Comparison of ENCODE assay signal across 9 cellular contexts in genomic region chr20:36237477-36237876, GRCh38. TPM values are rescaled to one million over a fixed set of nuclear protein-coding genes. Genes with fewer than 3 reads are reported as not detected.
DNase-seq lines count a peak whose midpoint lies in the region; ATAC-seq, FAIRE-seq and TF ChIP-seq lines count a peak whose summit lies in the region.
"Had no signal": no experiment of that assay in that cellular context is flagged by ENCODE, and none has a peak within 500 bp of the region (broad histone marks: within the 10 kb centered on the region; RNA-seq: fewer than 3 reads in every experiment).

No MANE protein-coding gene starts in this region.

- intact Hi-C loops in left ventricle myocardium inferior (cut with micrococcal nuclease) = no loop called here
- intact Hi-C loops in cardiac septum (cut with DNase I) = no loop called here
- intact Hi-C loops in GM12878 (cut with micrococcal nuclease; ENCODE audit: unreplicated experiment) = no loop called here
- intact Hi-C loops in uterus (cut with DNase I; ENCODE audit: low total_unique reads) = no loop called here
- intact Hi-C loops in pancreas (cut with DNase I) = no loop called here

- no peak for DNase-seq in left ventricle myocardium inferior
- no peak for DNase-seq in cardiac septum (ENCODE audit: low spot score)
- DNase-seq in GM12878 (ENCODE audit: low read depth, low spot score) = no peak
- DNase-seq in mesenchymal stem cell = no peak
- no peak for DNase-seq in uterus
- DNase-seq in pancreas = no peak
- DNase-seq in glomerular visceral epithelial cell (ENCODE audit: extremely low spot score) = no peak
- DNase-seq: activated CD8-positive, alpha-beta memory T cell treated with anti-CD3 and anti-CD28 coated beads for 24 hours had no signal

- peak overlapping the region; percentile 78 for H3K4me3 ChIP-seq in left ventricle myocardium inferior
- peak overlapping the region; percentile 91 for H3K4me3 ChIP-seq in GM12878
- H3K4me3 ChIP-seq in mesenchymal stem cell (ENCODE audit: insufficient read depth in 1 of 2, low read depth in 1 of 2, low read length in 2 of 2) = peak overlapping the region in 1 of 2 experiments; percentile 100
- H3K4me3 ChIP-seq in uterus = peak overlapping the region; percentile 73 to 81
- H3K4me3 ChIP-seq in pancreas = peak overlapping the region in 2 of 4 donors; percentile 64 to 76

- TF ChIP-seq CTCF in left ventricle myocardium inferior (IDR thresholded peaks at IDR 0.05; ENCODE audit: borderline replicate concordance) = no peak
- TF ChIP-seq CTCF in GM12878 (IDR thresholded peaks at IDR 0.05 in 2 of 3, conservative IDR thresholded peaks at IDR 0.05 in 1 of 3; ENCODE audit: control insufficient read depth in 2 of 3, extremely low read depth in 1 of 3, insufficient read depth in 1 of 3, low read depth in 3 of 3, low read length in 3 of 3) = no peak
- no peak for TF ChIP-seq CTCF in uterus (IDR thresholded peaks at IDR 0.05)
- no peak for TF ChIP-seq CTCF in pancreas (IDR thresholded peaks at IDR 0.05)

- TF ChIP-seq POLR2A in GM12878 (IDR thresholded peaks at IDR 0.05; ENCODE audit: low read depth, low read length) (no peak), uterus (IDR thresholded peaks at IDR 0.05) (no peak)

- H2BK5ac ChIP-seq in mesenchymal stem cell (ENCODE audit: low read depth, low read length, poor library complexity, severe bottlenecking) = no peak overlapping the region

- no peak for TF ChIP-seq RAD21 in GM12878 (IDR thresholded peaks at IDR 0.05; ENCODE audit: insufficient read depth, low read depth, low read length)

- ATAC-seq in GM12878 = no peak
- ATAC-seq in pancreas = no peak
- no peak for ATAC-seq in GM21423 (IDR thresholded peaks at IDR 0.05; ENCODE audit: unreplicated experiment)

- H3K27ac ChIP-seq in left ventricle myocardium inferior (replicated peaks) (no peak overlapping the region), GM12878 (ENCODE audit: control insufficient read depth, insufficient read depth) (no peak overlapping the region), mesenchymal stem cell (ENCODE audit: low read length, poor library complexity, severe bottlenecking) (no peak overlapping the region), uterus (no peak overlapping the region), pancreas (no peak overlapping the region)

- H3K79me1 ChIP-seq in mesenchymal stem cell (replicated peaks; ENCODE audit: low read length, poor library complexity, severe bottlenecking) = peaks cover 21% of the 10 kb centered on the region

- no TSS peak for BruUV-seq in GM12878 (replicated peaks; lab: Mats Ljungman, UMichigan)

- peaks cover 35% of the 10 kb centered on the region for H3K79me2 ChIP-seq in GM12878 (ENCODE audit: control insufficient read depth, insufficient read depth, low read length)

- SMC1A ChIA-PET in GM12878 (lab: Charles Lee; ENCODE audit: uncharacterized antibody, unreplicated experiment) = interaction anchor here (0.6 to 1.5 kb wide), 3 partner anchors 10 to 389 kb away, joined by 3 to 5 read pairs (median 4); no protein-coding TSS in a partner anchor

- in situ Hi-C loops in GM12878 (cut with MboI) = no loop called here

- H3K4me1 ChIP-seq in left ventricle myocardium inferior (peaks cover 37% of the 10 kb centered on the region), GM12878 (ENCODE audit: control insufficient read depth, insufficient read depth, low read length) (no peaks in the 10 kb centered on the region), mesenchymal stem cell (ENCODE audit: control insufficient read depth, insufficient read depth, low read depth, low read length) (peaks cover 8% of the 10 kb centered on the region), uterus (peaks cover 4 to 5% of the 10 kb centered on the region in 2 donors), pancreas (peaks cover 6 to 20% (median 15%) of the 10 kb centered on the region in 3 donors)

- H2AFZ ChIP-seq in GM12878 (ENCODE audit: control insufficient read depth, low read depth, low read length) (no peak overlapping the region), mesenchymal stem cell (ENCODE audit: low read depth, low read length) (no peak overlapping the region)

- H3K14ac ChIP-seq in mesenchymal stem cell (ENCODE audit: low read length in 2 of 2) = no peak overlapping the region

- H4K20me1 ChIP-seq in GM12878 (ENCODE audit: control insufficient read depth, insufficient read depth) = no peaks in the 10 kb centered on the region

- H3K9ac ChIP-seq in GM12878 (ENCODE audit: control insufficient read depth, insufficient read depth, low read length) = peak overlapping the region; percentile 91
- peak overlapping the region; percentile 100 for H3K9ac ChIP-seq in mesenchymal stem cell (ENCODE audit: low read length)

- H4K91ac ChIP-seq in mesenchymal stem cell (ENCODE audit: low read length) = no peak overlapping the region

- POLR2A ChIA-PET in GM12878 (lab: Charles Lee) = interaction anchor here (0.5 to 0.6 kb wide), 2 partner anchors 253 to 945 kb away, joined by 4 to 6 read pairs; no protein-coding TSS in a partner anchor

- H3K4ac ChIP-seq in mesenchymal stem cell (ENCODE audit: low read depth in 1 of 2, low read length in 2 of 2) = no peak overlapping the region

- 60% methylated on average over 5 of the region's 5 CpGs for WGBS in GM12878 (ENCODE audit: insufficient coverage, insufficient replicate concordance, low lambda C conversion rate, missing lambda C conversion rate)
- WGBS in mesenchymal stem cell = 77% methylated on average over 2 of the region's 5 CpGs
- WGBS in pancreas, 2 donors = 47 to 50% methylated on average over 5 of the region's 5 CpGs

- H3K9me3 ChIP-seq in left ventricle myocardium inferior (replicated peaks) (no peaks in the 10 kb centered on the region), GM12878 (replicated peaks; ENCODE audit: control insufficient read depth, insufficient read depth, low read length) (no peaks in the 10 kb centered on the region), mesenchymal stem cell (ENCODE audit: control insufficient read depth, low read length) (no peaks in the 10 kb centered on the region), uterus (no peaks in the 10 kb centered on the region), pancreas (no peaks in the 10 kb centered on the region)

- no peak for TF ChIP-seq EP300 in GM12878 (IDR thresholded peaks at IDR 0.05; ENCODE audit: borderline replicate concordance in 1 of 2, control insufficient read depth in 1 of 2, low read depth in 2 of 2, low read length in 2 of 2)

- peak overlapping the region; percentile 77 for H3K4me2 ChIP-seq in GM12878 (ENCODE audit: control insufficient read depth, insufficient read depth)
- peak overlapping the region; percentile 71 for H3K4me2 ChIP-seq in mesenchymal stem cell (ENCODE audit: low read length, poor library complexity, severe bottlenecking)

- no peak overlapping the region for H3K18ac ChIP-seq in mesenchymal stem cell (ENCODE audit: low read depth in 1 of 2, low read length in 2 of 2)

- no peak for FAIRE-seq in GM12878 (lab: Jason Lieb, UNC)
- no peak for FAIRE-seq in pancreas (lab: Jason Lieb, UNC)

- H2BK15ac ChIP-seq in mesenchymal stem cell (ENCODE audit: low read depth, poor library complexity, severe bottlenecking) = no peak overlapping the region

- peaks cover 27% of the 10 kb centered on the region for H3K36me3 ChIP-seq in left ventricle myocardium inferior
- peaks cover 4 to 16% of the 10 kb centered on the region in 2 experiments for H3K36me3 ChIP-seq in GM12878 (ENCODE audit: control insufficient read depth in 2 of 2, insufficient read depth in 2 of 2, low read length in 1 of 2)
- peaks cover 24 to 34% of the 10 kb centered on the region in 2 experiments for H3K36me3 ChIP-seq in mesenchymal stem cell (ENCODE audit: control insufficient read depth in 1 of 2, insufficient read depth in 2 of 2, low read depth in 1 of 2, low read length in 2 of 2)
- H3K36me3 ChIP-seq in uterus = no peaks in the 10 kb centered on the region
- H3K36me3 ChIP-seq in pancreas = peaks cover 0 to 18% (median 13%) of the 10 kb centered on the region in 3 donors

- RAD21 ChIA-PET in GM12878 (lab: Charles Lee; ENCODE audit: unreplicated experiment) = no interaction called here

- no peaks in the 10 kb centered on the region for H3K27me3 ChIP-seq in left ventricle myocardium inferior (ENCODE audit: low read depth)
- H3K27me3 ChIP-seq in GM12878 (replicated peaks in 1 of 2; ENCODE audit: control insufficient read depth in 2 of 2, insufficient read depth in 2 of 2, low read length in 1 of 2) = no peaks in the 10 kb centered on the region
- no peaks in the 10 kb centered on the region for H3K27me3 ChIP-seq in mesenchymal stem cell (ENCODE audit: control insufficient read depth in 1 of 2, insufficient read depth in 1 of 2, low read length in 2 of 2)
- no peaks in the 10 kb centered on the region for H3K27me3 ChIP-seq in uterus
- H3K27me3 ChIP-seq in pancreas = no peaks in the 10 kb centered on the region

- no peak overlapping the region for H3K23ac ChIP-seq in mesenchymal stem cell (ENCODE audit: low read length in 2 of 2)

- peak overlapping the region; percentile 41 for H2AK5ac ChIP-seq in mesenchymal stem cell (ENCODE audit: low read length, severe bottlenecking)

- CTCF ChIA-PET in GM12878 (lab: Yijun Ruan, JAX) = interaction anchor here (0.8 to 3.1 kb wide), 7 partner anchors 12 to 202 kb away, joined by 3 to 11 read pairs (median 3); no protein-coding TSS in a partner anchor

- H2BK120ac ChIP-seq in mesenchymal stem cell (ENCODE audit: low read depth, low read length) = no peak overlapping the region

- no peak overlapping the region for H4K8ac ChIP-seq in mesenchymal stem cell (ENCODE audit: low read length)

- H2BK12ac ChIP-seq in mesenchymal stem cell (ENCODE audit: low read length in 2 of 2) = no peak overlapping the region

RNA-seq across cellular contexts. Expression of gene AAR2, which starts 1.2 kb away (rescaled TPM):
- total RNA-seq in left ventricle myocardium inferior (13.3 TPM), cardiac septum (14.7 TPM), GM12878 (2014; rRNA removed) (34.8 and 36.9 TPM in 2 replicates), GM12878 (2014; rRNA removed; fragmentation: Illumina TruSeq; extraction: Trizol) (19.0 and 20.3 TPM in 2 replicates), GM12878 (2021) (23.6 and 25.7 TPM in 2 replicates), uterus (10 to 100 TPM; 20.9 to 33.3 (median 25.2) TPM), pancreas (10 to 100 TPM in 3 of 6 donors, 1 to 10 TPM in 3; 7.0 to 12.4 (median 9.4) TPM)
- total RNA-seq in GM12878 (2013; cell fraction: nucleolus; rRNA removed) = 20.3 and 21.6 TPM in 2 replicates
- 14.1 TPM for polyA plus RNA-seq in GM12878 (2011; ENCODE audit: low read depth)
- polyA plus RNA-seq in GM12878 (2011; rRNA removed) (17.9 and 29.9 TPM in 2 replicates), GM12878 (2014; fragmentation: Illumina TruSeq; extraction: Trizol) (17.0 and 32.7 TPM in 2 replicates), GM12878 (2014; fragmentation: Nextera tagmentation; extraction: Ambion mirVana) (1 to 10 TPM; 6.5 to 8.7 TPM), GM12878 (2014; rRNA removed) (30.8 and 31.0 TPM in 2 replicates), GM12878 (2016; fragmentation: Nextera tagmentation; extraction: Ambion mirVana) (10 to 100 TPM; 34.1 to 41.7 TPM), pancreas (10 to 100 TPM in 1 of 2 donors, 1 to 10 TPM in 1; 9.0 to 18.0 TPM)
- 34.6 and 40.5 TPM in 2 replicates for polyA plus RNA-seq in GM12878 (2011; cell fraction: cytosol; rRNA removed)
- 26.1 and 28.0 TPM in 2 replicates for polyA plus RNA-seq in GM12878 (2011; cell fraction: nucleus; rRNA removed)
- polyA plus RNA-seq in GM12878 (2012) = 16.6 and 20.3 TPM in 2 replicates
- polyA minus RNA-seq in GM12878 (2011; rRNA and poly(A)+ RNA removed) = 28.7 and 52.6 TPM in 2 replicates
- polyA minus RNA-seq in GM12878 (2011; cell fraction: cytosol; rRNA and poly(A)+ RNA removed) = 9.3 and 11.1 TPM in 2 replicates
- 13.2 and 22.1 TPM in 2 replicates for polyA minus RNA-seq in GM12878 (2011; cell fraction: nucleus; rRNA and poly(A)+ RNA removed)
- 21.0 TPM for polyA plus RNA-seq in mesenchymal stem cell (2013, experiment 1 of 2)
- polyA plus RNA-seq in mesenchymal stem cell (2013, experiment 2 of 2) = 20.5 TPM
